18 cellular contexts compared by ENCODE assay signal in the genomic region with DNA sequence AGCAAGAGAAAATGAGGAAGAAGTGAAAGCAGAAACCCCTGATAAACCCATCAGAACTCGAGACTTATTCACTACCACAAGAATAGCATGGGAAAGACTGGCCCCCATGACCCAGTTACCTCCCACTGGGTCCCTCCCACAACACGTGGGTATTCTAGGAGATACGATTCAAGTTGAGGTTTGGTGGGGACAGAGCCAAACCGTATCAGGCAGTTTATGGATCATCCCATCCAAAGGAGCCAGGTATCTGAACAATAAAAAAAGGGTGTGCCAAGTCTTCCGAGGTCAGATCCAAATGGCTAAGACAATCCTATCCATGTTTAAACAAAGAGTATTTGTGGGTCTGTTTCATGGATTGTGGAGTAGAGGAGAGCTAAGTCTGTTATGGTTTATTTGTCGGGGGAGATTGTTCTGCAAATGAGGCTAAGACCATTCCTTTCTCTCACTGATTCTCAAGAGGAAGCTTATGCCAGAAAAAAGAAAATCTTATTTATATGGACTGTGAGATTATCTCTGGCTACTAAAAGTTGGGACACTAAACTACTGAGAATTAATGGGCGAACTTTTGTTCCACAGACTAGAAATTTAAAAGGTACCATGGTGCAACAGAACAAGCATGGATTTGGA.
"Had no signal": no experiment of that assay in that cellular context is flagged by ENCODE, and none has a peak within 500 bp of the region (broad histone marks: within the 10 kb centered on the region; RNA-seq: fewer than 3 reads in every experiment).

No MANE protein-coding gene starts in this region.

- DNase-seq: activated B cell treated with CpG ODN at 0.5 μM for 24 hours; activated CD4-positive, alpha-beta T cell treated with anti-CD3 and anti-CD28 coated beads, Interleukin-2, amount 10 ng/mL, durations not matched to agents 24 days and 14 days; activated CD8-positive, alpha-beta memory T cell treated with anti-CD3 and anti-CD28 coated beads, Interleukin-2, amount 50 U/mL, for 48 hours; activated gamma-delta T cell treated with Interleukin-2 at 50 U/mL for 16 hours; activated T-cell treated with anti-CD3 and anti-CD28 coated beads, Interleukin-2, amount 50 U/mL, for 72 hours; amniotic stem cell; body of pancreas; effector memory CD4-positive, alpha-beta T cell; foreskin keratinocyte; glutamatergic neuron; left ventricle myocardium superior; naive thymus-derived CD8-positive, alpha-beta T cell; posterior cingulate gyrus; retina; stimulated activated CD4-positive, alpha-beta T cell treated with anti-CD3 and anti-CD28 coated beads, Interleukin-4, amount 100 ng/mL, for 1 hour; stimulated activated naive B cell treated with anti-CD40 and anti-IgM and Interleukin-4, amounts not matched to agents 10 μg/mL and 1 μg/mL and 100 μg/mL, for 72 hours; T1000; thyroid gland had no signal

- H3K36me3 ChIP-seq: thyroid gland had no signal

- ATAC-seq: activated T-cell treated with anti-CD3 and anti-CD28 coated beads, Interleukin-2, amount 50 U/mL, for 72 hours; body of pancreas; foreskin keratinocyte; left ventricle myocardium superior; naive thymus-derived CD8-positive, alpha-beta T cell; stimulated activated naive B cell treated with anti-CD40 and anti-IgM and Interleukin-4, amounts not matched to agents 10 μg/mL and 1 μg/mL and 100 μg/mL, for 72 hours had no signal

- H3K4me3 ChIP-seq: body of pancreas, thyroid gland had no signal

- H3K9me3 ChIP-seq: body of pancreas, thyroid gland had no signal

- H3K4me1 ChIP-seq: body of pancreas, foreskin keratinocyte had no signal

- H3K27me3 ChIP-seq: body of pancreas, thyroid gland had no signal

- H3K27ac ChIP-seq: body of pancreas, foreskin keratinocyte, thyroid gland had no signal
